22 cellular contexts compared by ENCODE assay signal in genomic region chr16:27349276-27349675, GRCh38. TPM values are rescaled to one million over a fixed set of nuclear protein-coding genes. Genes with fewer than 3 reads are reported as not detected.
DNase-seq lines count a peak whose midpoint lies in the region; ATAC-seq and TF ChIP-seq lines count a peak whose summit lies in the region.
"Had no signal": no experiment of that assay in that cellular context is flagged by ENCODE, and none has a peak within 500 bp of the region (broad histone marks: within the 10 kb centered on the region; RNA-seq: fewer than 3 reads in every experiment).

No MANE protein-coding gene starts in this region.

- CTCF ChIA-PET in activated naive CD4-positive, alpha-beta T cell treated with anti-CD3 and anti-CD28 coated beads for 36 hours (lab: Charles Lee): interaction anchor here (0.5 to 1.9 kb wide), 3 partner anchors 19 to 758 kb away, joined by 3 to 4 read pairs (median 3); no protein-coding TSS in a partner anchor
- CTCF ChIA-PET in Calu3 (lab: Charles Lee): no interaction called here

- H3K27ac Mint-ChIP-seq in activated naive CD4-positive, alpha-beta T cell treated with anti-CD3 and anti-CD28 coated beads for 36 hours: peak overlapping the region; percentile 68
- H3K27ac Mint-ChIP-seq in Calu3 (ENCODE audit: unreplicated experiment) (peak overlapping the region; percentile 14), nephron (peak overlapping the region in 2 of 3 experiments; percentile 35 to 95)
- peak overlapping the region; percentile 21 for H3K27ac Mint-ChIP-seq in activated T-helper 1 cell treated with anti-CD3 and anti-CD28 coated beads, Interleukin-12 subunit alpha, Interleukin-12 subunit beta, Interleukin-2, Interleukin-4 antibody, amounts not matched to agents 30 ng/mL and 10 ng/mL and 1 ng/mL, durations not matched to agents 14 hours and 24 hours and 36 hours

- TF ChIP-seq CTCF in Calu3 (IDR thresholded peaks at IDR 0.05; ENCODE audit: unreplicated experiment) (no peak), nephron (IDR thresholded peaks at IDR 0.05; ENCODE audit: unreplicated experiment in 3 of 3) (no peak)

- peaks cover 27% of the 10 kb centered on the region for H3K4me1 Mint-ChIP-seq in activated naive CD4-positive, alpha-beta T cell treated with anti-CD3 and anti-CD28 coated beads for 36 hours (ENCODE audit: low read depth)
- no peaks in the 10 kb centered on the region for H3K4me1 Mint-ChIP-seq in Calu3 (ENCODE audit: low read depth, unreplicated experiment)
- H3K4me1 Mint-ChIP-seq in activated T-helper 1 cell treated with anti-CD3 and anti-CD28 coated beads, Interleukin-12 subunit alpha, Interleukin-12 subunit beta, Interleukin-2, Interleukin-4 antibody, amounts not matched to agents 30 ng/mL and 10 ng/mL and 1 ng/mL, durations not matched to agents 14 hours and 24 hours and 36 hours (ENCODE audit: low read depth): peaks cover 24% of the 10 kb centered on the region
- peaks cover 15% of the 10 kb centered on the region for H3K4me1 Mint-ChIP-seq in nephron
- H3K4me1 Mint-ChIP-seq: GM23338 had no signal

- no peak overlapping the region for H3K4me3 Mint-ChIP-seq in activated naive CD4-positive, alpha-beta T cell treated with anti-CD3 and anti-CD28 coated beads for 36 hours
- no peak overlapping the region for H3K4me3 Mint-ChIP-seq in Calu3 (ENCODE audit: low read depth, unreplicated experiment)
- H3K4me3 Mint-ChIP-seq in activated T-helper 1 cell treated with anti-CD3 and anti-CD28 coated beads, Interleukin-12 subunit alpha, Interleukin-12 subunit beta, Interleukin-2, Interleukin-4 antibody, amounts not matched to agents 30 ng/mL and 10 ng/mL and 1 ng/mL, durations not matched to agents 14 hours and 24 hours and 36 hours: no peak overlapping the region
- no peak overlapping the region for H3K4me3 Mint-ChIP-seq in nephron
- H3K4me3 Mint-ChIP-seq: GM23338 had no signal

- no peak for DNase-seq in activated naive CD4-positive, alpha-beta T cell treated with anti-CD3 and anti-CD28 coated beads for 36 hours
- no peak for DNase-seq in activated naive CD4-positive, alpha-beta T cell treated with anti-CD3 and anti-CD28 coated beads, Interleukin-2, amount 50 U/mL, for 16 hours
- DNase-seq in Calu3 (no peak), midbrain (lab: John Stamatoyannopoulos, UW) (no peak)
- DNase-seq in activated T-helper 1 cell treated with anti-CD3 and anti-CD28 coated beads, Interleukin-12 subunit alpha, Interleukin-12 subunit beta, Interleukin-2, Interleukin-4 antibody, amounts not matched to agents 30 ng/mL and 10 ng/mL and 1 ng/mL, durations not matched to agents 14 hours and 24 hours and 36 hours (ENCODE audit: low spot score): no peak
- DNase-seq: activated CD4-positive, alpha-beta T cell treated with anti-CD3 and anti-CD28 coated beads, Interleukin-2, amount 50 U/mL, for 4 hours; C1 segment of cervical spinal cord; DMS 273 treated with DMSO at 0.1 percent for 48 hours; gastrocnemius medialis; Kasumi-1; mucosa of descending colon; NCI-H1436 treated with DMSO at 0.1 percent for 48 hours; NCI-H446 treated with DMSO at 0.1 percent for 48 hours; right lobe of liver; RPMI8226; stimulated activated CD4-positive, alpha-beta T cell treated with anti-CD3 and anti-CD28 coated beads, Interleukin-12 subunit alpha, Interleukin-12 subunit beta, amount 100 ng/mL, for 4 hours; stimulated activated CD4-positive, alpha-beta T cell treated with anti-CD3 and anti-CD28 coated beads, Interleukin-4, amount 100 ng/mL, for 4 hours; stimulated activated naive CD4-positive, alpha-beta T cell had no signal

- peaks cover 77% of the 10 kb centered on the region for H3K36me3 Mint-ChIP-seq in activated naive CD4-positive, alpha-beta T cell treated with anti-CD3 and anti-CD28 coated beads for 36 hours (ENCODE audit: low read depth)
- peaks cover 38% of the 10 kb centered on the region for H3K36me3 Mint-ChIP-seq in Calu3 (ENCODE audit: insufficient read depth, unreplicated experiment)
- peaks cover 78% of the 10 kb centered on the region for H3K36me3 Mint-ChIP-seq in activated T-helper 1 cell treated with anti-CD3 and anti-CD28 coated beads, Interleukin-12 subunit alpha, Interleukin-12 subunit beta, Interleukin-2, Interleukin-4 antibody, amounts not matched to agents 30 ng/mL and 10 ng/mL and 1 ng/mL, durations not matched to agents 14 hours and 24 hours and 36 hours (ENCODE audit: low read depth)
- H3K36me3 Mint-ChIP-seq in nephron (ENCODE audit: low read depth): peaks cover 29% of the 10 kb centered on the region

- no peaks in the 10 kb centered on the region for H3K9me3 Mint-ChIP-seq in activated naive CD4-positive, alpha-beta T cell treated with anti-CD3 and anti-CD28 coated beads for 36 hours
- H3K9me3 Mint-ChIP-seq in Calu3 (ENCODE audit: low read depth, unreplicated experiment) (no peaks in the 10 kb centered on the region), nephron (no peaks in the 10 kb centered on the region)
- H3K9me3 Mint-ChIP-seq in activated T-helper 1 cell treated with anti-CD3 and anti-CD28 coated beads, Interleukin-12 subunit alpha, Interleukin-12 subunit beta, Interleukin-2, Interleukin-4 antibody, amounts not matched to agents 30 ng/mL and 10 ng/mL and 1 ng/mL, durations not matched to agents 14 hours and 24 hours and 36 hours: no peaks in the 10 kb centered on the region

- ATAC-seq in GM19452 (IDR thresholded peaks at IDR 0.05; ENCODE audit: unreplicated experiment): no peak
- ATAC-seq in HG03175 (IDR thresholded peaks at IDR 0.05; ENCODE audit: unreplicated experiment): no peak
- ATAC-seq: gastrocnemius medialis, GM23338, mucosa of descending colon, right lobe of liver had no signal

- BruUV-seq in Calu3 (replicated peaks; lab: Mats Ljungman, UMichigan): no TSS peak

- H3K27me3 Mint-ChIP-seq in activated naive CD4-positive, alpha-beta T cell treated with anti-CD3 and anti-CD28 coated beads for 36 hours (ENCODE audit: low read depth): no peaks in the 10 kb centered on the region
- H3K27me3 Mint-ChIP-seq in Calu3 (ENCODE audit: unreplicated experiment): no peaks in the 10 kb centered on the region
- H3K27me3 Mint-ChIP-seq in activated T-helper 1 cell treated with anti-CD3 and anti-CD28 coated beads, Interleukin-12 subunit alpha, Interleukin-12 subunit beta, Interleukin-2, Interleukin-4 antibody, amounts not matched to agents 30 ng/mL and 10 ng/mL and 1 ng/mL, durations not matched to agents 14 hours and 24 hours and 36 hours (ENCODE audit: insufficient read depth): no peaks in the 10 kb centered on the region
- H3K27me3 Mint-ChIP-seq in nephron (ENCODE audit: low read depth): no peaks in the 10 kb centered on the region

- intact Hi-C loops in activated naive CD4-positive, alpha-beta T cell treated with anti-CD3 and anti-CD28 coated beads for 36 hours (cut with micrococcal nuclease): no loop called here
- intact Hi-C loops in Calu3 (cut with micrococcal nuclease; ENCODE audit: unreplicated experiment): no loop called here
- intact Hi-C loops in activated T-helper 1 cell treated with anti-CD3 and anti-CD28 coated beads, Interleukin-12 subunit alpha, Interleukin-12 subunit beta, Interleukin-2, Interleukin-4 antibody, amounts not matched to agents 30 ng/mL and 10 ng/mL and 1 ng/mL, durations not matched to agents 14 hours and 24 hours and 36 hours (cut with micrococcal nuclease): loop anchor here (1.0 kb wide), 1 partner anchor 8 kb away; no protein-coding TSS in a partner anchor

RNA-seq across cellular contexts. Expression of gene IL4R, which starts 35.5 kb away (rescaled TPM):
- 100 to 1,000 TPM; 162 to 170 TPM for total RNA-seq in activated naive CD4-positive, alpha-beta T cell treated with anti-CD3 and anti-CD28 coated beads for 36 hours
- total RNA-seq in Calu3 (2022): 99.0 and 108 TPM in 2 replicates
- total RNA-seq in activated T-helper 1 cell treated with anti-CD3 and anti-CD28 coated beads, Interleukin-12 subunit alpha, Interleukin-12 subunit beta, Interleukin-2, Interleukin-4 antibody, amounts not matched to agents 30 ng/mL and 10 ng/mL and 1 ng/mL, durations not matched to agents 14 hours and 24 hours and 36 hours: 288 and 320 TPM in 2 replicates

RNA-seq across cellular contexts. Expression of gene IL21R, which starts 52.7 kb away (rescaled TPM):
- total RNA-seq in activated naive CD4-positive, alpha-beta T cell treated with anti-CD3 and anti-CD28 coated beads for 36 hours: 10 to 100 TPM; 93.8 to 99.2 TPM
- total RNA-seq in Calu3 (2022): not detected in 2 replicates
- total RNA-seq in activated T-helper 1 cell treated with anti-CD3 and anti-CD28 coated beads, Interleukin-12 subunit alpha, Interleukin-12 subunit beta, Interleukin-2, Interleukin-4 antibody, amounts not matched to agents 30 ng/mL and 10 ng/mL and 1 ng/mL, durations not matched to agents 14 hours and 24 hours and 36 hours: 101 and 104 TPM in 2 replicates

Comparison
In these comparisons a context has a peak if more than half of its experiments do, and no peak if none do; other contexts are left out.
1. H3K27ac Mint-ChIP-seq: peak in every context shown above with its lines; median percentile 68 in activated naive CD4-positive, alpha-beta T cell treated with anti-CD3 and anti-CD28 coated beads for 36 hours; 65 in nephron; 21 in activated T-helper 1 cell treated with anti-CD3 and anti-CD28 coated beads, Interleukin-12 subunit alpha, Interleukin-12 subunit beta, Interleukin-2, Interleukin-4 antibody, amounts not matched to agents 30 ng/mL and 10 ng/mL and 1 ng/mL, durations not matched to agents 14 hours and 24 hours and 36 hours; 14 in Calu3.
2. RNA of gene IL21R, which starts 52.7 kb away (total RNA-seq): 101 to 104 TPM in activated T-helper 1 cell treated with anti-CD3 and anti-CD28 coated beads, Interleukin-12 subunit alpha, Interleukin-12 subunit beta, Interleukin-2, Interleukin-4 antibody, amounts not matched to agents 30 ng/mL and 10 ng/mL and 1 ng/mL, durations not matched to agents 14 hours and 24 hours and 36 hours and 93.8 to 99.2 TPM in activated naive CD4-positive, alpha-beta T cell treated with anti-CD3 and anti-CD28 coated beads for 36 hours; not detected in Calu3; every median in the first group is over 10 times any median in the second.